Comparison of ENCODE assay signal across 1 cellular context in the genomic region with DNA sequence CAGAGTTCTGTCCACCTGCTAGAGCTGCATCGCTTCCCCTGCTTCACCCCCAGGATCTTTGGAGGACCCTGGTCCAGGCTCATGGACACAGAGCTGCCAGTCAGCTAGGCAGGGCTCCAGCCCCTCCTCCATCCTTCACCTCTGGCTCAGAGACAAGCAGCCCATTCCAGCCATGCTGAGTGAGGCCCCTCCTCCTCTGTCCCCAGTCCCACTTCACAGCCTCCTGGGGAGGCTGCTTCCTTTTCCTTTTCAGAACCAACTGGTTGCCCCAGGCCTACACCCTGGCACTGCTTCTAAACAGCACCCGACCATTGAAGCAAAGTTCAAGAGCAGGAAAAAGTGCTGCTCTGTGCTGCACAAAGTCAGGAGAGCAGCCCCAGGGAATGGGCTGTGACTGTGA.
TF ChIP-seq lines count a peak whose summit lies in the region.

No MANE protein-coding gene starts in this region.

TF ChIP-seq in GM23338, 12 proteins besides CTCF, POLR2A, EP300 and RAD21 (continued from another document):
- TF ChIP-seq, protein P1, sequence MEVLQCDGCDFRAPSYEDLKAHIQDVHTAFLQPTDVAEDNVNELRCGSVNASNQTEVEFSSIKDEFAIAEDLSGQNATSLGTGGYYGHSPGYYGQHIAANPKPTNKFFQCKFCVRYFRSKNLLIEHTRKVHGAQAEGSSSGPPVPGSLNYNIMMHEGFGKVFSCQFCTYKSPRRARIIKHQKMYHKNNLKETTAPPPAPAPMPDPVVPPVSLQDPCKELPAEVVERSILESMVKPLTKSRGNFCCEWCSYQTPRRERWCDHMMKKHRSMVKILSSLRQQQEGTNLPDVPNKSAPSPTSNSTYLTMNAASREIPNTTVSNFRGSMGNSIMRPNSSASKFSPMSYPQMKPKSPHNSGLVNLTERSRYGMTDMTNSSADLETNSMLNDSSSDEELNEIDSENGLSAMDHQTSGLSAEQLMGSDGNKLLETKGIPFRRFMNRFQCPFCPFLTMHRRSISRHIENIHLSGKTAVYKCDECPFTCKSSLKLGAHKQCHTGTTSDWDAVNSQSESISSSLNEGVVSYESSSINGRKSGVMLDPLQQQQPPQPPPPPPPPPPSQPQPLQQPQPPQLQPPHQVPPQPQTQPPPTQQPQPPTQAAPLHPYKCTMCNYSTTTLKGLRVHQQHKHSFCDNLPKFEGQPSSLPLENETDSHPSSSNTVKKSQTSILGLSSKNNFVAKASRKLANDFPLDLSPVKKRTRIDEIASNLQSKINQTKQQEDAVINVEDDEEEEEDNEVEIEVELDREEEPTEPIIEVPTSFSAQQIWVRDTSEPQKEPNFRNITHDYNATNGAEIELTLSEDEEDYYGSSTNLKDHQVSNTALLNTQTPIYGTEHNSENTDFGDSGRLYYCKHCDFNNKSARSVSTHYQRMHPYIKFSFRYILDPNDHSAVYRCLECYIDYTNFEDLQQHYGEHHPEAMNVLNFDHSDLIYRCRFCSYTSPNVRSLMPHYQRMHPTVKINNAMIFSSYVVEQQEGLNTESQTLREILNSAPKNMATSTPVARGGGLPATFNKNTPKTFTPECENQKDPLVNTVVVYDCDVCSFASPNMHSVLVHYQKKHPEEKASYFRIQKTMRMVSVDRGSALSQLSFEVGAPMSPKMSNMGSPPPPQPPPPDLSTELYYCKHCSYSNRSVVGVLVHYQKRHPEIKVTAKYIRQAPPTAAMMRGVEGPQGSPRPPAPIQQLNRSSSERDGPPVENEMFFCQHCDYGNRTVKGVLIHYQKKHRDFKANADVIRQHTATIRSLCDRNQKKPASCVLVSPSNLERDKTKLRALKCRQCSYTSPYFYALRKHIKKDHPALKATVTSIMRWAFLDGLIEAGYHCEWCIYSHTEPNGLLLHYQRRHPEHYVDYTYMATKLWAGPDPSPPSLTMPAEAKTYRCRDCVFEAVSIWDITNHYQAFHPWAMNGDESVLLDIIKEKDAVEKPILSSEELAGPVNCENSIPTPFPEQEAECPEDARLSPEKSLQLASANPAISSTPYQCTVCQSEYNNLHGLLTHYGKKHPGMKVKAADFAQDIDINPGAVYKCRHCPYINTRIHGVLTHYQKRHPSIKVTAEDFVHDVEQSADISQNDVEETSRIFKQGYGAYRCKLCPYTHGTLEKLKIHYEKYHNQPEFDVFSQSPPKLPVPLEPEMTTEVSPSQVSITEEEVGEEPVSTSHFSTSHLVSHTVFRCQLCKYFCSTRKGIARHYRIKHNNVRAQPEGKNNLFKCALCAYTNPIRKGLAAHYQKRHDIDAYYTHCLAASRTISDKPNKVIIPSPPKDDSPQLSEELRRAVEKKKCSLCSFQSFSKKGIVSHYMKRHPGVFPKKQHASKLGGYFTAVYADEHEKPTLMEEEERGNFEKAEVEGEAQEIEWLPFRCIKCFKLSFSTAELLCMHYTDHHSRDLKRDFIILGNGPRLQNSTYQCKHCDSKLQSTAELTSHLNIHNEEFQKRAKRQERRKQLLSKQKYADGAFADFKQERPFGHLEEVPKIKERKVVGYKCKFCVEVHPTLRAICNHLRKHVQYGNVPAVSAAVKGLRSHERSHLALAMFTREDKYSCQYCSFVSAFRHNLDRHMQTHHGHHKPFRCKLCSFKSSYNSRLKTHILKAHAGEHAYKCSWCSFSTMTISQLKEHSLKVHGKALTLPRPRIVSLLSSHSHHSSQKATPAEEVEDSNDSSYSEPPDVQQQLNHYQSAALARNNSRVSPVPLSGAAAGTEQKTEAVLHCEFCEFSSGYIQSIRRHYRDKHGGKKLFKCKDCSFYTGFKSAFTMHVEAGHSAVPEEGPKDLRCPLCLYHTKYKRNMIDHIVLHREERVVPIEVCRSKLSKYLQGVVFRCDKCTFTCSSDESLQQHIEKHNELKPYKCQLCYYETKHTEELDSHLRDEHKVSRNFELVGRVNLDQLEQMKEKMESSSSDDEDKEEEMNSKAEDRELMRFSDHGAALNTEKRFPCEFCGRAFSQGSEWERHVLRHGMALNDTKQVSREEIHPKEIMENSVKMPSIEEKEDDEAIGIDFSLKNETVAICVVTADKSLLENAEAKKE (CRISPR knock-in tag; IDR thresholded peaks at IDR 0.05), result no peak
- TF ChIP-seq, protein P2, sequence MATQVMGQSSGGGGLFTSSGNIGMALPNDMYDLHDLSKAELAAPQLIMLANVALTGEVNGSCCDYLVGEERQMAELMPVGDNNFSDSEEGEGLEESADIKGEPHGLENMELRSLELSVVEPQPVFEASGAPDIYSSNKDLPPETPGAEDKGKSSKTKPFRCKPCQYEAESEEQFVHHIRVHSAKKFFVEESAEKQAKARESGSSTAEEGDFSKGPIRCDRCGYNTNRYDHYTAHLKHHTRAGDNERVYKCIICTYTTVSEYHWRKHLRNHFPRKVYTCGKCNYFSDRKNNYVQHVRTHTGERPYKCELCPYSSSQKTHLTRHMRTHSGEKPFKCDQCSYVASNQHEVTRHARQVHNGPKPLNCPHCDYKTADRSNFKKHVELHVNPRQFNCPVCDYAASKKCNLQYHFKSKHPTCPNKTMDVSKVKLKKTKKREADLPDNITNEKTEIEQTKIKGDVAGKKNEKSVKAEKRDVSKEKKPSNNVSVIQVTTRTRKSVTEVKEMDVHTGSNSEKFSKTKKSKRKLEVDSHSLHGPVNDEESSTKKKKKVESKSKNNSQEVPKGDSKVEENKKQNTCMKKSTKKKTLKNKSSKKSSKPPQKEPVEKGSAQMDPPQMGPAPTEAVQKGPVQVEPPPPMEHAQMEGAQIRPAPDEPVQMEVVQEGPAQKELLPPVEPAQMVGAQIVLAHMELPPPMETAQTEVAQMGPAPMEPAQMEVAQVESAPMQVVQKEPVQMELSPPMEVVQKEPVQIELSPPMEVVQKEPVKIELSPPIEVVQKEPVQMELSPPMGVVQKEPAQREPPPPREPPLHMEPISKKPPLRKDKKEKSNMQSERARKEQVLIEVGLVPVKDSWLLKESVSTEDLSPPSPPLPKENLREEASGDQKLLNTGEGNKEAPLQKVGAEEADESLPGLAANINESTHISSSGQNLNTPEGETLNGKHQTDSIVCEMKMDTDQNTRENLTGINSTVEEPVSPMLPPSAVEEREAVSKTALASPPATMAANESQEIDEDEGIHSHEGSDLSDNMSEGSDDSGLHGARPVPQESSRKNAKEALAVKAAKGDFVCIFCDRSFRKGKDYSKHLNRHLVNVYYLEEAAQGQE (IDR thresholded peaks at IDR 0.05; ENCODE audit: unreplicated experiment), result no peak
- TF ChIP-seq CREB1 (CRISPR knock-in tag; IDR thresholded peaks at IDR 0.05; ENCODE audit: low read depth) (no peak), ZNF114 (CRISPR knock-in tag; IDR thresholded peaks at IDR 0.05) (no peak), NANOG (IDR thresholded peaks at IDR 0.05; ENCODE audit: borderline replicate concordance) (no peak), STAT1 (IDR thresholded peaks at IDR 0.05; ENCODE audit: unreplicated experiment) (no peak), EZH2phosphoT487 (IDR thresholded peaks at IDR 0.05; ENCODE audit: unreplicated experiment) (no peak), ZNF331 (CRISPR knock-in tag; IDR thresholded peaks at IDR 0.05; ENCODE audit: low read depth) (no peak)
- TF ChIP-seq, protein P3, sequence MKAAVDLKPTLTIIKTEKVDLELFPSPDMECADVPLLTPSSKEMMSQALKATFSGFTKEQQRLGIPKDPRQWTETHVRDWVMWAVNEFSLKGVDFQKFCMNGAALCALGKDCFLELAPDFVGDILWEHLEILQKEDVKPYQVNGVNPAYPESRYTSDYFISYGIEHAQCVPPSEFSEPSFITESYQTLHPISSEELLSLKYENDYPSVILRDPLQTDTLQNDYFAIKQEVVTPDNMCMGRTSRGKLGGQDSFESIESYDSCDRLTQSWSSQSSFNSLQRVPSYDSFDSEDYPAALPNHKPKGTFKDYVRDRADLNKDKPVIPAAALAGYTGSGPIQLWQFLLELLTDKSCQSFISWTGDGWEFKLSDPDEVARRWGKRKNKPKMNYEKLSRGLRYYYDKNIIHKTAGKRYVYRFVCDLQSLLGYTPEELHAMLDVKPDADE (IDR thresholded peaks at IDR 0.05), result no peak
